Comparison of ENCODE assay signal across 1 cellular context in the genomic region with DNA sequence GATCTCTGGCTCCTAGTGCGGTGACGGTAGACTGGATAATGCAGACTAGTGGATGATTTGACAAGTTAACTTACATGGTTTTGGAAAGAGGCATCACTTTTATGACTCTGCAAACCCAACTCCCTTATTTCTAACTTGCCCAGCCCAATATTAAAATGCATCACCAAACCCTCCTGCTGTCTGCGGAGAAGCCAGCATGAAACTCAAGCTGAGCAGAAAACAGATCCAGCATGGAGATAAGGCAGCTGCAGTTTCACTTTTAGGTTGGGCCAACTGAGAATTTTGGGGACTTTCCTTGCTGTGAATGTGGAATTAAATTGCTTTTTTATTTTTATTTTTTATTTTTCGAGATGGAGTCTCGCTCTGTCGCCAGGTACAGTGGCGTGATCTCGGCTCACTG.
A peak's percentile ranks its signal among the peaks of the same experiment; 100 is the strongest.
TF ChIP-seq lines count a peak whose summit lies in the region.

No MANE protein-coding gene starts in this region.

TF ChIP-seq in GM12878, 131 proteins besides CTCF, POLR2A, EP300 and RAD21 (continued from another document):
- TF ChIP-seq, protein P1, sequence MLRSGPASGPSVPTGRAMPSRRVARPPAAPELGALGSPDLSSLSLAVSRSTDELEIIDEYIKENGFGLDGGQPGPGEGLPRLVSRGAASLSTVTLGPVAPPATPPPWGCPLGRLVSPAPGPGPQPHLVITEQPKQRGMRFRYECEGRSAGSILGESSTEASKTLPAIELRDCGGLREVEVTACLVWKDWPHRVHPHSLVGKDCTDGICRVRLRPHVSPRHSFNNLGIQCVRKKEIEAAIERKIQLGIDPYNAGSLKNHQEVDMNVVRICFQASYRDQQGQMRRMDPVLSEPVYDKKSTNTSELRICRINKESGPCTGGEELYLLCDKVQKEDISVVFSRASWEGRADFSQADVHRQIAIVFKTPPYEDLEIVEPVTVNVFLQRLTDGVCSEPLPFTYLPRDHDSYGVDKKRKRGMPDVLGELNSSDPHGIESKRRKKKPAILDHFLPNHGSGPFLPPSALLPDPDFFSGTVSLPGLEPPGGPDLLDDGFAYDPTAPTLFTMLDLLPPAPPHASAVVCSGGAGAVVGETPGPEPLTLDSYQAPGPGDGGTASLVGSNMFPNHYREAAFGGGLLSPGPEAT (IDR thresholded peaks at IDR 0.05; ENCODE audit: low read depth), result peak; percentile 48; the same call in 1 of the 2 replicates
- TF ChIP-seq RELA (IDR thresholded peaks at IDR 0.05; ENCODE audit: borderline replicate concordance, partially characterized antibody), result no peak
- TF ChIP-seq, protein P2, sequence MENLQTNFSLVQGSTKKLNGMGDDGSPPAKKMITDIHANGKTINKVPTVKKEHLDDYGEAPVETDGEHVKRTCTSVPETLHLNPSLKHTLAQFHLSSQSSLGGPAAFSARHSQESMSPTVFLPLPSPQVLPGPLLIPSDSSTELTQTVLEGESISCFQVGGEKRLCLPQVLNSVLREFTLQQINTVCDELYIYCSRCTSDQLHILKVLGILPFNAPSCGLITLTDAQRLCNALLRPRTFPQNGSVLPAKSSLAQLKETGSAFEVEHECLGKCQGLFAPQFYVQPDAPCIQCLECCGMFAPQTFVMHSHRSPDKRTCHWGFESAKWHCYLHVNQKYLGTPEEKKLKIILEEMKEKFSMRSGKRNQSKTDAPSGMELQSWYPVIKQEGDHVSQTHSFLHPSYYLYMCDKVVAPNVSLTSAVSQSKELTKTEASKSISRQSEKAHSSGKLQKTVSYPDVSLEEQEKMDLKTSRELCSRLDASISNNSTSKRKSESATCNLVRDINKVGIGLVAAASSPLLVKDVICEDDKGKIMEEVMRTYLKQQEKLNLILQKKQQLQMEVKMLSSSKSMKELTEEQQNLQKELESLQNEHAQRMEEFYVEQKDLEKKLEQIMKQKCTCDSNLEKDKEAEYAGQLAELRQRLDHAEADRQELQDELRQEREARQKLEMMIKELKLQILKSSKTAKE (IDR thresholded peaks at IDR 0.05; ENCODE audit: low read depth, poor library complexity, severe bottlenecking), result peak; percentile 23
- TF ChIP-seq SIX5 (IDR thresholded peaks at IDR 0.05; ENCODE audit: low read depth, low read length, severe bottlenecking), result no peak
- 0 out of 2 replicates have a peak, but pooled peaks have one; percentile 24 for TF ChIP-seq IKZF1 (conservative IDR thresholded peaks at IDR 0.05)
- 0 out of 2 replicates have a peak, but pooled peaks have one; percentile 21 for TF ChIP-seq TCF12 (IDR thresholded peaks at IDR 0.05; ENCODE audit: low read depth, low read length)
- peak; percentile 21 to 34; a peak in 3 of 4 replicates for TF ChIP-seq IKZF2 (IDR thresholded peaks at IDR 0.05)
- TF ChIP-seq SPI1 (IDR thresholded peaks at IDR 0.05; ENCODE audit: borderline replicate concordance, insufficient read depth, low read depth, low read length), result no peak
- TF ChIP-seq KLF5 (IDR thresholded peaks at IDR 0.05; ENCODE audit: partially characterized antibody), result no peak
- no peak for TF ChIP-seq ZNF217 (IDR thresholded peaks at IDR 0.05)
- TF ChIP-seq NKRF (conservative IDR thresholded peaks at IDR 0.05), result no peak
- TF ChIP-seq EED (IDR thresholded peaks at IDR 0.05; ENCODE audit: low read depth), result peak; percentile 43; the same call in 1 of the 2 replicates
